Comparison of ENCODE assay signal across 10 cellular contexts in the genomic region with DNA sequence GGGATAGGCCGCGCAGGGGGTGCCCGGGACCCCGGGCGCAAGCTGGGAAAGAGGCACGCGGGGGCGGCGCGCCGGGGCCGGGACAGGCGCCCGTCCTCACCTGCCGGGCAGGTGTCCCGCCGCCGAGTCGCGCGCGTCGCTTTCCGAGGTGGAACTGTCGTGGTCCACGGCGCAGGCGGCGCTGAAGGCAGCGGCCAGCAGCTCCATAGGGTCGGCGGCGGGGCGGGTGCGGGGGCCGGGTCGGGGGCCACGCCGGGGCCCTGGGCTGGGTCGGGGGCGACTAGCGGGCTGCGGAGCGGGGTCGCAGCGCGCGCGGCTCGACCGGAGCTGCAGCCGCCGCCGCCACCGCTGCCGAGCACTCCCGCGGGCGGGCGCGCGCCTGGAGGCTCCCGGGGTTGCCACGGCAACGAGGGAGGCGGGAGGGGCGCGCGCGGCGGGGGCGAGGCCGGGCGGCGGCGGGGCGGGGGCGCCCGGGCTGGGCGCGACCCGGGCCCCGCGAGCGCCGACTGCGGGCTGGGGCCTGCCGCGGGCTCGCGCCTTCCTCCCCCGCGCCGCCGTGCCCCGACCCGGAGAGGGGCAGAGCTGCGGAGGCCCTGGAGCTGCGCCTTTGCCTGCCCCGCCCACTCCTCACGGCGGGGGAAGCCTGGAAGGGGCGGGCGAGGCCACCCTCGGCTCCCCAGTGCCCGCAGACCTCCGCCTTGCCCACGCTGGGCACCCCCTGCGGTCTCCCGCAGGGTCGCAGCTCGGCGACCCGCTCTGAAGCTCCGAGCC. TPM values are rescaled to one million over a fixed set of nuclear protein-coding genes. Genes with fewer than 3 reads are reported as not detected.
DNase-seq lines count a peak whose midpoint lies in the region; ATAC-seq, FAIRE-seq and TF ChIP-seq lines count a peak whose summit lies in the region.
"Had no signal": no experiment of that assay in that cellular context is flagged by ENCODE, and none has a peak within 500 bp of the region (broad histone marks: within the 10 kb centered on the region; RNA-seq: fewer than 3 reads in every experiment).

No MANE protein-coding gene starts in this region.

- H3K27ac ChIP-seq in PC-9 (no peak overlapping the region), psoas muscle (no peak overlapping the region), OCI-LY7 (ENCODE audit: low read depth, low read length, poor library complexity, severe bottlenecking) (no peak overlapping the region)

- no peaks in the 10 kb centered on the region for H3K79me2 ChIP-seq in PC-9 (ENCODE audit: low read depth)
- H3K79me2 ChIP-seq in OCI-LY7 (ENCODE audit: insufficient read depth, low read depth, low read length), result no peaks in the 10 kb centered on the region

- no peak for FAIRE-seq in frontal cortex (lab: Jason Lieb, UNC)

- no peak for ATAC-seq in psoas muscle

- peak; percentile 71 for DNase-seq in GM13976 (ENCODE audit: low spot score)
- DNase-seq in PC-9, result peak in 1 of 2 experiments; percentile 37
- DNase-seq in frontal cortex (ENCODE audit: low spot score in 2 of 2), result peak; percentile 78 to 84
- no peak for DNase-seq in psoas muscle
- no peak for DNase-seq in OCI-LY7 (ENCODE audit: low spot score)
- DNase-seq in GM19238 (ENCODE audit: insufficient read length, low spot score), result no peak
- no peak for DNase-seq in DMS79 (lab: John Stamatoyannopoulos, UW)
- no peak for DNase-seq in islet precursor cell
- DNase-seq: activated CD4-positive, alpha-beta T cell treated with anti-CD3 and anti-CD28 coated beads, Interleukin-2, amount 50 U/mL, for 1 hour had no signal

- intact Hi-C loops in PC-9 (cut with micrococcal nuclease; ENCODE audit: unreplicated experiment) (no loop called here), psoas muscle (cut with DNase I) (no loop called here), OCI-LY7 (cut with micrococcal nuclease; ENCODE audit: unreplicated experiment) (no loop called here)

- H3K4me2 ChIP-seq in PC-9 (peak overlapping the region; percentile 65), OCI-LY7 (ENCODE audit: low read length) (no peak overlapping the region)

- H3K9me2 ChIP-seq in PC-9 (ENCODE audit: insufficient read depth), result no peaks in the 10 kb centered on the region
- H3K9me2 ChIP-seq in OCI-LY7 (ENCODE audit: insufficient read depth, low read length), result no peaks in the 10 kb centered on the region

- CTCF ChIA-PET in PC-9 (lab: Charles Lee), result interaction anchor here (0.5 kb wide), 1 partner anchor 125 kb away, joined by 3 read pairs; no protein-coding TSS in a partner anchor
- CTCF ChIA-PET in OCI-LY7 (lab: Charles Lee; ENCODE audit: unreplicated experiment), result no interaction called here

- no peaks in the 10 kb centered on the region for H3K9me3 ChIP-seq in PC-9 (ENCODE audit: insufficient read depth, low read depth)
- H3K9me3 ChIP-seq in psoas muscle, result no peaks in the 10 kb centered on the region
- no peaks in the 10 kb centered on the region for H3K9me3 ChIP-seq in OCI-LY7 (ENCODE audit: low read length)

- in situ Hi-C loops in GM13976 (cut with MboI; ENCODE audit: low sequenced_read_pairs, unreplicated experiment), result no loop called here

- no peak overlapping the region for H2AFZ ChIP-seq in PC-9
- H2AFZ ChIP-seq in OCI-LY7 (ENCODE audit: low read length), result no peak overlapping the region

- H3K27me3 ChIP-seq in PC-9 (ENCODE audit: insufficient read depth, low read depth) (no peaks in the 10 kb centered on the region), psoas muscle (ENCODE audit: insufficient read depth in 3 of 3, low read length in 2 of 3) (peaks cover 2 to 65% (median 14%) of the 10 kb centered on the region in 3 donors)

- 0 to 2% (median 2%) methylated on average over 39 to 114 of the region's 115 CpGs for WGBS in psoas muscle, 3 donors

- POLR2A ChIA-PET in PC-9 (lab: Charles Lee; ENCODE audit: unreplicated experiment) (no interaction called here), OCI-LY7 (lab: Charles Lee) (interaction anchor here (0.6 kb wide), 1 partner anchor 38 kb away, joined by 4 read pairs; no protein-coding TSS in a partner anchor)

- peak overlapping the region; percentile 46; the same call in 1 of the 2 replicates for H3K4me3 ChIP-seq in PC-9
- peak overlapping the region; percentile 53 for H3K4me3 ChIP-seq in psoas muscle
- no peak overlapping the region for H3K4me3 ChIP-seq in OCI-LY7 (ENCODE audit: low read depth, low read length, poor library complexity, severe bottlenecking)

- H3K4me1 ChIP-seq in PC-9 (replicated peaks; ENCODE audit: insufficient read depth) (no peaks in the 10 kb centered on the region), psoas muscle (no peaks in the 10 kb centered on the region), OCI-LY7 (ENCODE audit: insufficient read depth, low read length, poor library complexity, severe bottlenecking) (no peaks in the 10 kb centered on the region)

- TF ChIP-seq CTCF in GM13976 (IDR thresholded peaks at IDR 0.05; ENCODE audit: borderline replicate concordance, control extremely low read depth, extremely low read depth, insufficient read depth, missing control alignments) (no peak), PC-9 (conservative IDR thresholded peaks at IDR 0.05) (no peak), psoas muscle (IDR thresholded peaks at IDR 0.05) (no peak), OCI-LY7 (conservative IDR thresholded peaks at IDR 0.05; ENCODE audit: low read length) (no peak)

- no TSS peak for BruUV-seq in PC-9 (replicated peaks; lab: Mats Ljungman, UMichigan)
- BruUV-seq in OCI-LY7 (replicated peaks; lab: Mats Ljungman, UMichigan), result no TSS peak

- H4K20me1 ChIP-seq in PC-9 (ENCODE audit: insufficient read depth) (no peaks in the 10 kb centered on the region), OCI-LY7 (ENCODE audit: insufficient read depth, low read length) (no peaks in the 10 kb centered on the region)

- H3K36me3 ChIP-seq in PC-9 (ENCODE audit: low read depth) (no peaks in the 10 kb centered on the region), psoas muscle (ENCODE audit: insufficient read depth in 1 of 2, low read depth in 1 of 2) (no peaks in the 10 kb centered on the region), OCI-LY7 (ENCODE audit: insufficient read depth, low read length) (no peaks in the 10 kb centered on the region)

- H3F3A ChIP-seq in PC-9 (ENCODE audit: insufficient read depth, low read depth), result no peaks in the 10 kb centered on the region

RNA-seq across cellular contexts. Expression of a gene that starts 57.9 kb away (rescaled TPM):
- total RNA-seq in PC-9 (2021), result 10.4 and 20.0 TPM in 2 replicates
- 2.4 TPM for total RNA-seq in frontal cortex
- total RNA-seq in psoas muscle, result 1 to 10 TPM in 1 of 4 donors, under 1 TPM in 3; 0.56 to 2.1 (median 0.60) TPM
- polyA plus RNA-seq in psoas muscle, result 1 to 10 TPM in 1 of 3 donors, under 1 TPM in 2; 0.06 to 1.1 (median 0.64) TPM
- 0.13 and 0.41 TPM in 2 replicates for total RNA-seq in OCI-LY7 (2014; rRNA removed; shearing (Covaris generic))
- total RNA-seq in OCI-LY7 (2022), result 0.59 and 1.4 TPM in 2 replicates
- polyA plus RNA-seq: IgD-negative memory B cell had no signal

Comparison
In these comparisons a context has a peak if more than half of its experiments do, and no peak if none do; other contexts are left out.
1. DNase-seq: peak in GM13976 (single experiment) and frontal cortex (2 of 2); none in psoas muscle (0 of 2), OCI-LY7 (single experiment), GM19238 (single experiment), DMS79 (single experiment) and islet precursor cell (single experiment).